In the genomic region with DNA sequence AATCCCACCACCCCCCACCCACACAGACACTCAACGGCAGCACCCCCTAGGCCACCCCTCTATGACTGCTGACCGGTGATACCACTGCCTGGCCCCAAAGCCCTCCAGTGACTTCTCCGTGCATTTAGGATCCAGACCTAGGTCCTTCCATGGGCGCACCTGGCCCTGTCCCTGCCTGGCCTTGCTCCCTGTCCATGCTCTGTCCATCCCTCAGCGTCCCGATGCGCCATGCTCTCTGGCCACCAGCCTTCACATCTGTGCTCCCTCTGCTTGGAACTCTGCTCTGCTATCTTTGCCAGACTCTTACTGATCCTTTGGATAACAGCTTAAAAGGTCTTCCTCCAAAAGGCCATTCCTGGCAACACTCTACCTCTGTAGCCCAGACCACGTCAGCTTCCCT, we compare ENCODE assay signal across 1 cellular context.
TF ChIP-seq lines count a peak whose summit lies in the region.

No MANE protein-coding gene starts in this region.

TF ChIP-seq in H1, 55 proteins besides CTCF, POLR2A, EP300 and RAD21:
- TF ChIP-seq FOSL1 (IDR thresholded peaks at IDR 0.05; ENCODE audit: insufficient read depth, low read depth, low read length), result no peak
- no peak for TF ChIP-seq TBP (IDR thresholded peaks at IDR 0.05; ENCODE audit: low read depth, low read length)
- no peak for TF ChIP-seq POLR2AphosphoS5 (IDR thresholded peaks at IDR 0.05; ENCODE audit: low read depth, low read length)
- TF ChIP-seq, protein P1, sequence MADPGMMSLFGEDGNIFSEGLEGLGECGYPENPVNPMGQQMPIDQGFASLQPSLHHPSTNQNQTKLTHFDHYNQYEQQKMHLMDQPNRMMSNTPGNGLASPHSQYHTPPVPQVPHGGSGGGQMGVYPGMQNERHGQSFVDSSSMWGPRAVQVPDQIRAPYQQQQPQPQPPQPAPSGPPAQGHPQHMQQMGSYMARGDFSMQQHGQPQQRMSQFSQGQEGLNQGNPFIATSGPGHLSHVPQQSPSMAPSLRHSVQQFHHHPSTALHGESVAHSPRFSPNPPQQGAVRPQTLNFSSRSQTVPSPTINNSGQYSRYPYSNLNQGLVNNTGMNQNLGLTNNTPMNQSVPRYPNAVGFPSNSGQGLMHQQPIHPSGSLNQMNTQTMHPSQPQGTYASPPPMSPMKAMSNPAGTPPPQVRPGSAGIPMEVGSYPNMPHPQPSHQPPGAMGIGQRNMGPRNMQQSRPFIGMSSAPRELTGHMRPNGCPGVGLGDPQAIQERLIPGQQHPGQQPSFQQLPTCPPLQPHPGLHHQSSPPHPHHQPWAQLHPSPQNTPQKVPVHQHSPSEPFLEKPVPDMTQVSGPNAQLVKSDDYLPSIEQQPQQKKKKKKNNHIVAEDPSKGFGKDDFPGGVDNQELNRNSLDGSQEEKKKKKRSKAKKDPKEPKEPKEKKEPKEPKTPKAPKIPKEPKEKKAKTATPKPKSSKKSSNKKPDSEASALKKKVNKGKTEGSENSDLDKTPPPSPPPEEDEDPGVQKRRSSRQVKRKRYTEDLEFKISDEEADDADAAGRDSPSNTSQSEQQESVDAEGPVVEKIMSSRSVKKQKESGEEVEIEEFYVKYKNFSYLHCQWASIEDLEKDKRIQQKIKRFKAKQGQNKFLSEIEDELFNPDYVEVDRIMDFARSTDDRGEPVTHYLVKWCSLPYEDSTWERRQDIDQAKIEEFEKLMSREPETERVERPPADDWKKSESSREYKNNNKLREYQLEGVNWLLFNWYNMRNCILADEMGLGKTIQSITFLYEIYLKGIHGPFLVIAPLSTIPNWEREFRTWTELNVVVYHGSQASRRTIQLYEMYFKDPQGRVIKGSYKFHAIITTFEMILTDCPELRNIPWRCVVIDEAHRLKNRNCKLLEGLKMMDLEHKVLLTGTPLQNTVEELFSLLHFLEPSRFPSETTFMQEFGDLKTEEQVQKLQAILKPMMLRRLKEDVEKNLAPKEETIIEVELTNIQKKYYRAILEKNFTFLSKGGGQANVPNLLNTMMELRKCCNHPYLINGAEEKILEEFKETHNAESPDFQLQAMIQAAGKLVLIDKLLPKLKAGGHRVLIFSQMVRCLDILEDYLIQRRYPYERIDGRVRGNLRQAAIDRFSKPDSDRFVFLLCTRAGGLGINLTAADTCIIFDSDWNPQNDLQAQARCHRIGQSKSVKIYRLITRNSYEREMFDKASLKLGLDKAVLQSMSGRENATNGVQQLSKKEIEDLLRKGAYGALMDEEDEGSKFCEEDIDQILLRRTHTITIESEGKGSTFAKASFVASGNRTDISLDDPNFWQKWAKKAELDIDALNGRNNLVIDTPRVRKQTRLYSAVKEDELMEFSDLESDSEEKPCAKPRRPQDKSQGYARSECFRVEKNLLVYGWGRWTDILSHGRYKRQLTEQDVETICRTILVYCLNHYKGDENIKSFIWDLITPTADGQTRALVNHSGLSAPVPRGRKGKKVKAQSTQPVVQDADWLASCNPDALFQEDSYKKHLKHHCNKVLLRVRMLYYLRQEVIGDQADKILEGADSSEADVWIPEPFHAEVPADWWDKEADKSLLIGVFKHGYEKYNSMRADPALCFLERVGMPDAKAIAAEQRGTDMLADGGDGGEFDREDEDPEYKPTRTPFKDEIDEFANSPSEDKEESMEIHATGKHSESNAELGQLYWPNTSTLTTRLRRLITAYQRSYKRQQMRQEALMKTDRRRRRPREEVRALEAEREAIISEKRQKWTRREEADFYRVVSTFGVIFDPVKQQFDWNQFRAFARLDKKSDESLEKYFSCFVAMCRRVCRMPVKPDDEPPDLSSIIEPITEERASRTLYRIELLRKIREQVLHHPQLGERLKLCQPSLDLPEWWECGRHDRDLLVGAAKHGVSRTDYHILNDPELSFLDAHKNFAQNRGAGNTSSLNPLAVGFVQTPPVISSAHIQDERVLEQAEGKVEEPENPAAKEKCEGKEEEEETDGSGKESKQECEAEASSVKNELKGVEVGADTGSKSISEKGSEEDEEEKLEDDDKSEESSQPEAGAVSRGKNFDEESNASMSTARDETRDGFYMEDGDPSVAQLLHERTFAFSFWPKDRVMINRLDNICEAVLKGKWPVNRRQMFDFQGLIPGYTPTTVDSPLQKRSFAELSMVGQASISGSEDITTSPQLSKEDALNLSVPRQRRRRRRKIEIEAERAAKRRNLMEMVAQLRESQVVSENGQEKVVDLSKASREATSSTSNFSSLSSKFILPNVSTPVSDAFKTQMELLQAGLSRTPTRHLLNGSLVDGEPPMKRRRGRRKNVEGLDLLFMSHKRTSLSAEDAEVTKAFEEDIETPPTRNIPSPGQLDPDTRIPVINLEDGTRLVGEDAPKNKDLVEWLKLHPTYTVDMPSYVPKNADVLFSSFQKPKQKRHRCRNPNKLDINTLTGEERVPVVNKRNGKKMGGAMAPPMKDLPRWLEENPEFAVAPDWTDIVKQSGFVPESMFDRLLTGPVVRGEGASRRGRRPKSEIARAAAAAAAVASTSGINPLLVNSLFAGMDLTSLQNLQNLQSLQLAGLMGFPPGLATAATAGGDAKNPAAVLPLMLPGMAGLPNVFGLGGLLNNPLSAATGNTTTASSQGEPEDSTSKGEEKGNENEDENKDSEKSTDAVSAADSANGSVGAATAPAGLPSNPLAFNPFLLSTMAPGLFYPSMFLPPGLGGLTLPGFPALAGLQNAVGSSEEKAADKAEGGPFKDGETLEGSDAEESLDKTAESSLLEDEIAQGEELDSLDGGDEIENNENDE (IDR thresholded peaks at IDR 0.05; ENCODE audit: insufficient replicate concordance, low read length), result no peak
- no peak for TF ChIP-seq BCL11A (IDR thresholded peaks at IDR 0.05; ENCODE audit: low read depth in 2 of 2, low read length in 2 of 2)
- TF ChIP-seq KDM5A (IDR thresholded peaks at IDR 0.05; ENCODE audit: low read length), result no peak
- TF ChIP-seq GABPA (IDR thresholded peaks at IDR 0.05; ENCODE audit: borderline replicate concordance, insufficient read depth, low read length), result no peak
- TF ChIP-seq CBX5 (IDR thresholded peaks at IDR 0.05; ENCODE audit: low read depth, low read length), result no peak
- no peak for TF ChIP-seq SAP30 (IDR thresholded peaks at IDR 0.05; ENCODE audit: insufficient read depth, insufficient replicate concordance, low read length)
- TF ChIP-seq, protein P2, sequence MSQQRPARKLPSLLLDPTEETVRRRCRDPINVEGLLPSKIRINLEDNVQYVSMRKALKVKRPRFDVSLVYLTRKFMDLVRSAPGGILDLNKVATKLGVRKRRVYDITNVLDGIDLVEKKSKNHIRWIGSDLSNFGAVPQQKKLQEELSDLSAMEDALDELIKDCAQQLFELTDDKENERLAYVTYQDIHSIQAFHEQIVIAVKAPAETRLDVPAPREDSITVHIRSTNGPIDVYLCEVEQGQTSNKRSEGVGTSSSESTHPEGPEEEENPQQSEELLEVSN (IDR thresholded peaks at IDR 0.05), result no peak
